In the genomic region with DNA sequence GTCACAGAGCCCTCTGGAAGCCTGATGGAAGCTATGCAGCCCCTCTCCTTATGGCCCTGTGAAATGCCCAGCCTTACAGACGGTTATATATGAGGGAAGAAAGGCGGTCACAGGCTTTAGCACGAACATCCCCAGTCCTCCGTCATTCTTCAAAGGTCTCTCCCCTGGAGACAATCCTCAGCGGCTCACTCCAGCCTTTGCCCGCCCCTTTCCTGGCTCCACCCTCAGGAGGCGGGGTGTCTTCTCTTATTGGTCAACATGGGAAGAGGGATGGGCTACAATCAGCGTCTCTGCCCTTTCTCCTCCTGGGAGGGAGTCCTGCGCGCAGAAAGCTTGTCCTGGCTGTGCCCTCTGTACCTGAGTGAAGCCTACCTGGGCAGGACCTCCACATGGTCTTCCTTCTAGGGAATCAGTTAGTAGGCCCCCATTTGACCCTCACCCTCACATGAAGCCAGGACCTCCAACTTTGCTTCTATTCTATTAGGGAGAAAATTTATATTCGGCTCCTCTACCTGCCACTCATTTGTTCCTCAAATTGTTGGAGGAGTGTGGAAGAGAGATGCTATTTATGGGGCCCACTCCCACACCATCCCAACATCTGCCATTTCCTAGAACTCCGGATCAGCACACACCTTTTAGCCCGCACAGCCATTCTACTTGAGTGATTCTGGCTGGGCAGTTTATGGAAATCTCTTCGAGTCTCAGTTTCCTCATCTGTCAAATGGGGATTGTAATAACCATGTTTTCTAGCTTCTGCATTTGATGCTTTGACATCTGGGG, we compare ENCODE assay signal across 10 cellular contexts.
DNase-seq lines count a peak whose midpoint lies in the region; ATAC-seq and TF ChIP-seq lines count a peak whose summit lies in the region.
"Had no signal": no experiment of that assay in that cellular context is flagged by ENCODE, and none has a peak within 500 bp of the region (broad histone marks: within the 10 kb centered on the region; RNA-seq: fewer than 3 reads in every experiment).

No MANE protein-coding gene starts in this region.

- no peak overlapping the region for H3K4me3 ChIP-seq in BLaER1 treated with 17β-estradiol and CSF1 and Interleukin-3, amounts not matched to agents 10 nM and 100 nM
- H3K4me3 ChIP-seq in H7 (ENCODE audit: insufficient read depth, low read depth, low read length) (peak overlapping the region; percentile 15; the same call in 1 of the 2 replicates), WERI-Rb-1 (ENCODE audit: low read depth, low read length) (peak overlapping the region; percentile 34)

- H3K4me1 Mint-ChIP-seq in CD14-positive monocyte, result no peaks in the 10 kb centered on the region

- H3K27me3 Mint-ChIP-seq in CD14-positive monocyte (ENCODE audit: low read depth in 3 of 3), result peaks cover 42 to 49% (median 42%) of the 10 kb centered on the region in 3 donors

- DNase-seq in H7, result peak; percentile 88
- DNase-seq in WERI-Rb-1, result peak; percentile 82
- peak; percentile 64 for DNase-seq in inferior parietal cortex (ENCODE audit: extremely low spot score)
- DNase-seq in hepatic stellate cell (ENCODE audit: low spot score), result no peak
- DNase-seq in NOMO-1 treated with dmso at 0.1 percent for 144 hours (lab: John Stamatoyannopoulos, UW; ENCODE audit: unreplicated experiment), result no peak
- DNase-seq in CD14-positive monocyte (ENCODE audit: low spot score), result no peak
- DNase-seq: NCI-H187, T-helper 1 cell had no signal

- H3K36me3 Mint-ChIP-seq in CD14-positive monocyte, result no peaks in the 10 kb centered on the region

- ATAC-seq in HG02763 (IDR thresholded peaks at IDR 0.05; ENCODE audit: unreplicated experiment), result no peak

- TF ChIP-seq CTCF in WERI-Rb-1 (IDR thresholded peaks at IDR 0.05; ENCODE audit: low read depth, low read length) (no peak), CD14-positive monocyte (IDR thresholded peaks at IDR 0.05) (no peak)

- peaks cover 20 to 32% (median 23%) of the 10 kb centered on the region in 11 experiments for H3K27me3 ChIP-seq in BLaER1 treated with 17β-estradiol and CSF1 and Interleukin-3, amounts not matched to agents 10 nM and 100 nM
- H3K27me3 ChIP-seq in H7 (ENCODE audit: control insufficient read depth, insufficient read depth, low read length) (peaks cover 25% of the 10 kb centered on the region), WERI-Rb-1 (ENCODE audit: insufficient read depth, low read depth, severe bottlenecking) (peaks cover 13% of the 10 kb centered on the region)

- no peaks in the 10 kb centered on the region for H4K20me1 ChIP-seq in BLaER1 treated with 17β-estradiol and CSF1 and Interleukin-3, amounts not matched to agents 10 nM and 100 nM

- peaks cover 0 to 7% (median 0%) of the 10 kb centered on the region in 7 donors for H3K9me3 Mint-ChIP-seq in CD14-positive monocyte

- no peak overlapping the region for H3K27ac ChIP-seq in BLaER1 treated with 17β-estradiol and CSF1 and Interleukin-3, amounts not matched to agents 10 nM and 100 nM
- H3K27ac ChIP-seq in WERI-Rb-1, result no peak overlapping the region

- no peak overlapping the region for H3K9ac ChIP-seq in BLaER1 treated with 17β-estradiol and CSF1 and Interleukin-3, amounts not matched to agents 10 nM and 100 nM

- H3K36me3 ChIP-seq in BLaER1 treated with 17β-estradiol and CSF1 and Interleukin-3, amounts not matched to agents 10 nM and 100 nM, result no peaks in the 10 kb centered on the region
- H3K36me3 ChIP-seq in H7 (replicated peaks; ENCODE audit: control insufficient read depth, insufficient read depth, low read length) (no peaks in the 10 kb centered on the region), WERI-Rb-1 (no peaks in the 10 kb centered on the region)

- H3K4me3 Mint-ChIP-seq in CD14-positive monocyte, result peak overlapping the region in 1 of 2 donors; percentile 50

- intact Hi-C loops in CD14-positive monocyte (cut with micrococcal nuclease), result no loop called here

- peaks cover 11 to 37% (median 26%) of the 10 kb centered on the region in 10 experiments; a peak in 17 of 20 replicates for H3K4me1 ChIP-seq in BLaER1 treated with 17β-estradiol and CSF1 and Interleukin-3, amounts not matched to agents 10 nM and 100 nM

- peak overlapping the region; percentile 4 to 60 (median 34); a peak in 19 of 22 replicates for H3K4me2 ChIP-seq in BLaER1 treated with 17β-estradiol and CSF1 and Interleukin-3, amounts not matched to agents 10 nM and 100 nM

- H3K27ac Mint-ChIP-seq in CD14-positive monocyte, result no peak overlapping the region

- 0 out of 22 replicates have a peak, but pooled peaks cover 0 to 8% (median 0%) of the 10 kb centered on the region in 11 experiments for H3K9me3 ChIP-seq in BLaER1 treated with 17β-estradiol and CSF1 and Interleukin-3, amounts not matched to agents 10 nM and 100 nM (replicated peaks in 1 of 11)
- no peaks in the 10 kb centered on the region for H3K9me3 ChIP-seq in WERI-Rb-1 (ENCODE audit: severe bottlenecking)

Comparison
In these comparisons a context has a peak if more than half of its experiments do, and no peak if none do; other contexts are left out.
1. H3K4me3 ChIP-seq: peak in H7 (single experiment) and WERI-Rb-1 (single experiment); none in BLaER1 treated with 17β-estradiol and CSF1 and Interleukin-3, amounts not matched to agents 10 nM and 100 nM (0 of 10).
2. DNase-seq: peak in H7 (single experiment), WERI-Rb-1 (single experiment) and inferior parietal cortex (single experiment); none in hepatic stellate cell (single experiment), NOMO-1 treated with dmso at 0.1 percent for 144 hours (single experiment) and CD14-positive monocyte (single experiment).